In genomic region chr7:155032978-155033377, GRCh38 we compare ENCODE assay signal across 33 cellular contexts. TPM values are rescaled to one million over a fixed set of nuclear protein-coding genes. Genes with fewer than 3 reads are reported as not detected.
DNase-seq lines count a peak whose midpoint lies in the region; ATAC-seq, FAIRE-seq and TF ChIP-seq lines count a peak whose summit lies in the region.
"Had no signal": no experiment of that assay in that cellular context is flagged by ENCODE, and none has a peak within 500 bp of the region (broad histone marks: within the 10 kb centered on the region; RNA-seq: fewer than 3 reads in every experiment).

No MANE protein-coding gene starts in this region.

- TF ChIP-seq CTCF in AG09309 (IDR thresholded peaks at IDR 0.05; ENCODE audit: control insufficient read depth, insufficient read depth, low read depth, low read length, missing control alignments): peak; percentile 9
- peak; percentile 4 for TF ChIP-seq CTCF in GM13977 (IDR thresholded peaks at IDR 0.05; ENCODE audit: extremely low read depth, insufficient read depth, missing control alignments)
- peak; percentile 13; the same call in 1 of the 2 replicates for TF ChIP-seq CTCF in OCI-LY1 (IDR thresholded peaks at IDR 0.05; ENCODE audit: low read length)
- no peak for TF ChIP-seq CTCF in WTC11 (IDR thresholded peaks at IDR 0.05)
- TF ChIP-seq CTCF in kidney (IDR thresholded peaks at IDR 0.05; ENCODE audit: borderline replicate concordance, extremely low read depth, insufficient read depth): no peak

- no peaks in the 10 kb centered on the region for H3F3A ChIP-seq in OCI-LY1 (ENCODE audit: insufficient read depth, low read length)

- ATAC-seq in WTC11 (peak; percentile 48; the same call in 1 of the 2 replicates), GM18870 (IDR thresholded peaks at IDR 0.05; ENCODE audit: unreplicated experiment) (no peak)

- CTCF ChIA-PET in WTC11 (lab: Charles Lee): interaction anchor here (0.6 to 2.4 kb wide), 6 partner anchors 12 to 1460 kb away, joined by 3 to 8 read pairs (median 4); no protein-coding TSS in a partner anchor

- FAIRE-seq in HTR-8/SVneo (lab: Jason Lieb, UNC): no peak
- FAIRE-seq in kidney (lab: Jason Lieb, UNC): no peak
- FAIRE-seq: bronchial epithelial cell, islet of Langerhans had no signal

- no peak for DNase-seq in AG09309 (ENCODE audit: low read depth)
- no peak for DNase-seq in GM13977 (ENCODE audit: low spot score)
- DNase-seq in WTC11 (ENCODE audit: low spot score): no peak
- no peak for DNase-seq in erythroblast (lab: John Stamatoyannopoulos, UW)
- no peak for DNase-seq in HTR-8/SVneo (ENCODE audit: insufficient read length, low spot score)
- no peak for DNase-seq in kidney
- DNase-seq: activated CD4-positive, alpha-beta T cell treated with anti-CD3 and anti-CD28 coated beads, Interleukin-2, amount 50 U/mL, for 1 hour; activated CD4-positive, CD25-positive, alpha-beta regulatory T cell; activated effector memory CD4-positive, alpha-beta T cell treated with anti-CD3 and anti-CD28 coated beads, Interleukin-2, amount 50 U/mL, for 16 hours; activated naive CD8-positive, alpha-beta T cell treated with anti-CD3 and anti-CD28 coated beads, Interleukin-2, amount 10 ng/mL, durations not matched to agents 7 days and 5 days; activated T-cell treated with anti-CD3 and anti-CD28 coated beads, Interleukin-2, amount 50 U/mL, for 24 hours; aorta; COR-L47; DMS79 treated with DMSO at 0.1 percent for 48 hours; GDM1; GM23248; Karpas-422; left ventricle myocardium inferior; mesendoderm; NCI-H1694; NCI-H2171; NCI-H510A treated with DMSO at 0.1 percent for 48 hours; SIG-M5; stimulated activated naive CD4-positive, alpha-beta T cell treated with Interleukin-2 at 50 U/mL for 16 hours; upper lobe of left lung had no signal

- H3K36me3 Mint-ChIP-seq in WTC11: peaks cover 16% of the 10 kb centered on the region
- H3K36me3 Mint-ChIP-seq: activated naive CD8-positive, alpha-beta T cell treated with anti-CD3 and anti-CD28 coated beads, Interleukin-2, amount 10 ng/mL, durations not matched to agents 7 days and 5 days had no signal

- H3K4me3 ChIP-seq in AG09309 (ENCODE audit: control insufficient read depth, low read depth, low read length) (no peak overlapping the region), OCI-LY1 (ENCODE audit: low read depth, low read length, poor library complexity, severe bottlenecking) (no peak overlapping the region), kidney (ENCODE audit: low read length in 2 of 2) (no peak overlapping the region)
- H3K4me3 ChIP-seq: GM23248, left ventricle myocardium inferior, skin epidermis, suprapubic skin, upper lobe of left lung had no signal

- no peak overlapping the region for H3K9ac ChIP-seq in OCI-LY1 (ENCODE audit: low read length)
- H3K9ac ChIP-seq in kidney (ENCODE audit: low read length in 2 of 2): no peak overlapping the region
- H3K9ac ChIP-seq: GM23248 had no signal

- no peaks in the 10 kb centered on the region for H3K79me2 ChIP-seq in OCI-LY1 (ENCODE audit: insufficient read depth, low read length)

- intact Hi-C loops in kidney (cut with DNase I): no loop called here

- peaks cover 29% of the 10 kb centered on the region for H3K9me3 Mint-ChIP-seq in WTC11
- H3K9me3 Mint-ChIP-seq: activated naive CD8-positive, alpha-beta T cell treated with anti-CD3 and anti-CD28 coated beads, Interleukin-2, amount 10 ng/mL, durations not matched to agents 7 days and 5 days; activated T-cell treated with anti-CD3 and anti-CD28 coated beads, Interleukin-2, amount 50 U/mL, for 24 hours had no signal

- no peaks in the 10 kb centered on the region for H4K20me1 ChIP-seq in OCI-LY1 (ENCODE audit: insufficient read depth, low read length)

- peaks cover 4% of the 10 kb centered on the region; the same call in 1 of the 2 replicates for H3K27me3 Mint-ChIP-seq in WTC11 (ENCODE audit: low read depth)

- no peak overlapping the region for H3K27ac ChIP-seq in OCI-LY1 (ENCODE audit: low read depth, low read length, poor library complexity, severe bottlenecking)
- no peak overlapping the region for H3K27ac ChIP-seq in kidney (ENCODE audit: low read depth in 2 of 2, low read length in 2 of 2)
- H3K27ac ChIP-seq: epithelial cell of prostate, GM23248, HL-60, left ventricle myocardium inferior, skin epidermis, suprapubic skin, upper lobe of left lung had no signal

- no peak for TF ChIP-seq POLR2A in erythroblast (IDR thresholded peaks at IDR 0.05; ENCODE audit: low read length)

- no peak overlapping the region for H3K4me2 ChIP-seq in OCI-LY1 (ENCODE audit: low read length)

- H3K36me3 ChIP-seq in OCI-LY1 (ENCODE audit: insufficient read depth, low read length) (no peaks in the 10 kb centered on the region), kidney (ENCODE audit: control insufficient read depth in 1 of 2, insufficient read depth in 2 of 2, low read length in 2 of 2) (no peaks in the 10 kb centered on the region)
- H3K36me3 ChIP-seq: left ventricle myocardium inferior, suprapubic skin, upper lobe of left lung had no signal

- peaks cover 8% of the 10 kb centered on the region for H3K4me1 Mint-ChIP-seq in WTC11
- H3K4me1 Mint-ChIP-seq: activated naive CD8-positive, alpha-beta T cell treated with anti-CD3 and anti-CD28 coated beads, Interleukin-2, amount 10 ng/mL, durations not matched to agents 7 days and 5 days had no signal

- H3K27ac Mint-ChIP-seq in WTC11: no peak overlapping the region
- H3K27ac Mint-ChIP-seq: activated naive CD8-positive, alpha-beta T cell treated with anti-CD3 and anti-CD28 coated beads, Interleukin-2, amount 10 ng/mL, durations not matched to agents 7 days and 5 days; activated T-cell treated with anti-CD3 and anti-CD28 coated beads, Interleukin-2, amount 50 U/mL, for 24 hours had no signal

- POLR2A ChIA-PET in WTC11 (lab: Charles Lee): interaction anchor here (1.2 kb wide), 1 partner anchor 11 kb away, joined by 4 read pairs; no protein-coding TSS in a partner anchor

- in situ Hi-C loops in GM13977 (cut with MboI; ENCODE audit: low pct_unique_long_range_greater_than_20kb, low sequenced_read_pairs, unreplicated experiment): no loop called here

- no peaks in the 10 kb centered on the region for H3K9me2 ChIP-seq in OCI-LY1 (ENCODE audit: low read depth, low read length)

- peaks cover 10% of the 10 kb centered on the region; the same call in 1 of the 2 replicates for H3K27me3 ChIP-seq in OCI-LY1 (ENCODE audit: insufficient read depth, low read length)
- H3K27me3 ChIP-seq: suprapubic skin, upper lobe of left lung had no signal

- no peak overlapping the region for H2AFZ ChIP-seq in OCI-LY1 (ENCODE audit: low read length)
- H2AFZ ChIP-seq: GM23248 had no signal

- H3K4me3 Mint-ChIP-seq in WTC11: no peak overlapping the region
- H3K4me3 Mint-ChIP-seq: activated naive CD8-positive, alpha-beta T cell treated with anti-CD3 and anti-CD28 coated beads, Interleukin-2, amount 10 ng/mL, durations not matched to agents 7 days and 5 days; activated T-cell treated with anti-CD3 and anti-CD28 coated beads, Interleukin-2, amount 50 U/mL, for 24 hours had no signal

- H3K4me1 ChIP-seq in OCI-LY1 (ENCODE audit: insufficient read depth, low read length, severe bottlenecking): no peaks in the 10 kb centered on the region
- H3K4me1 ChIP-seq in kidney (ENCODE audit: control insufficient read depth in 1 of 2, insufficient read depth in 1 of 2, low read depth in 1 of 2, low read length in 2 of 2): no peaks in the 10 kb centered on the region
- H3K4me1 ChIP-seq: left ventricle myocardium inferior, suprapubic skin, upper lobe of left lung had no signal

- H3K9me3 ChIP-seq in OCI-LY1 (ENCODE audit: low read length) (peaks cover 7% of the 10 kb centered on the region; the same call in 1 of the 2 replicates), kidney (ENCODE audit: control insufficient read depth in 1 of 2, low read length in 2 of 2) (peaks cover 0 to 2% of the 10 kb centered on the region in 2 donors)
- H3K9me3 ChIP-seq: suprapubic skin, upper lobe of left lung had no signal

TF ChIP-seq in WTC11, 78 proteins besides CTCF, POLR2A, EP300 and RAD21:
- TF ChIP-seq JUN (CRISPR knock-in tag; IDR thresholded peaks at IDR 0.05) (no peak), RORB (CRISPR knock-in tag; IDR thresholded peaks at IDR 0.05) (no peak)
- TF ChIP-seq, protein P1, sequence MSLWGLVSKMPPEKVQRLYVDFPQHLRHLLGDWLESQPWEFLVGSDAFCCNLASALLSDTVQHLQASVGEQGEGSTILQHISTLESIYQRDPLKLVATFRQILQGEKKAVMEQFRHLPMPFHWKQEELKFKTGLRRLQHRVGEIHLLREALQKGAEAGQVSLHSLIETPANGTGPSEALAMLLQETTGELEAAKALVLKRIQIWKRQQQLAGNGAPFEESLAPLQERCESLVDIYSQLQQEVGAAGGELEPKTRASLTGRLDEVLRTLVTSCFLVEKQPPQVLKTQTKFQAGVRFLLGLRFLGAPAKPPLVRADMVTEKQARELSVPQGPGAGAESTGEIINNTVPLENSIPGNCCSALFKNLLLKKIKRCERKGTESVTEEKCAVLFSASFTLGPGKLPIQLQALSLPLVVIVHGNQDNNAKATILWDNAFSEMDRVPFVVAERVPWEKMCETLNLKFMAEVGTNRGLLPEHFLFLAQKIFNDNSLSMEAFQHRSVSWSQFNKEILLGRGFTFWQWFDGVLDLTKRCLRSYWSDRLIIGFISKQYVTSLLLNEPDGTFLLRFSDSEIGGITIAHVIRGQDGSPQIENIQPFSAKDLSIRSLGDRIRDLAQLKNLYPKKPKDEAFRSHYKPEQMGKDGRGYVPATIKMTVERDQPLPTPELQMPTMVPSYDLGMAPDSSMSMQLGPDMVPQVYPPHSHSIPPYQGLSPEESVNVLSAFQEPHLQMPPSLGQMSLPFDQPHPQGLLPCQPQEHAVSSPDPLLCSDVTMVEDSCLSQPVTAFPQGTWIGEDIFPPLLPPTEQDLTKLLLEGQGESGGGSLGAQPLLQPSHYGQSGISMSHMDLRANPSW (CRISPR knock-in tag; conservative IDR thresholded peaks at IDR 0.05; ENCODE audit: low read depth): no peak

RNA-seq across cellular contexts. Expression of gene PAXIP1, which starts 30.1 kb away (rescaled TPM):
- total RNA-seq in WTC11 (2021) (29.4 to 34.1 TPM (median 32.6 TPM) in 3 replicates), kidney (10.7 TPM)
- polyA plus RNA-seq in kidney (ENCODE audit: insufficient read depth, low read depth, low replicate concordance): 3.9 TPM

RNA-seq across cellular contexts. Expression of gene HTR5A, which starts 37.1 kb away (rescaled TPM):
- total RNA-seq in WTC11 (2021) (not detected in 3 replicates), kidney (not detected)
- not detected for polyA plus RNA-seq in kidney (ENCODE audit: insufficient read depth, low read depth, low replicate concordance)
- total RNA-seq: activated naive CD8-positive, alpha-beta T cell treated with anti-CD3 and anti-CD28 coated beads, Interleukin-2, amount 10 ng/mL, durations not matched to agents 7 days and 5 days; aorta; bronchial epithelial cell; GM23248; left ventricle myocardium inferior; suprapubic skin; upper lobe of left lung had no signal
- polyA plus RNA-seq: aorta, GM23248 had no signal

Comparison
In these comparisons a context has a peak if more than half of its experiments do, and no peak if none do; other contexts are left out.
1. CTCF ChIP-seq: peak in AG09309 (single experiment), GM13977 (single experiment) and OCI-LY1 (single experiment); none in WTC11 (single experiment) and kidney (single experiment).